ENCODE assay signal across 1 cellular context in the genomic region with DNA sequence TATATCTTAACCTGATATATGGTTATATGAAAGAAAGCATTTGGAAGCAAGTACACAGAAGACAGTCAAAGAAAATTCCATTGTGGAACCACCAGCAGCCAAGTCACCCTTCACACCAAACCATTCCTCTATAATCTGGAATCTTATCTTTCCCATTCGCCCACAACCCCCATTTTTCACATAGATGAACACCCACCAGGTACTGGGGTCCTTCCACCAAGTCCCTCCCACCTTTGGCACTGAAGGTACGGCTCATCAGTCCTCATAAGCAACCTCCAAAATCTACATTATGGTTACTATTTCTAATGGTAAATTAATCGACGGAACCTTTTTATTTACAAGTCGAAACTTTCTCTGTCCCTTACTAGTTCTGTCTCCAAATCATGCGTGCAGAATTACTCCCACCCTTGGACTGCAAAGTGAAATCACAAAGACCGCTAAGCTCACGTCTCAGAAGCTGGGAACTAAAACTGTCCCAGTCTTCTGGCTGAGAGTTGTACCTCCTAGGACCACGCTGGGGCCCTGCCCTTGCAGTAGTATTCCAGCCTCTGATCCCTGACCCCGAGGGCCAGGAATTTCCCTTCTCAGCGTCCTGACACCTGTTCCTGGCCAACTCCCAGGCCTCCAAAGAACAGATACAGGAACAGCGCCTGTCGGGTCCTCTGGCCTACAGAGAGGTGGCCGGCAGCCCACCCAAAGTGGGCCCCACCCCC.
TF ChIP-seq lines count a peak whose summit lies in the region.

No MANE protein-coding gene starts in this region.

TF ChIP-seq in SK-N-SH treated with all-trans-retinoic acid at 6 μM for 48 hours, 23 proteins besides CTCF, POLR2A, EP300 and RAD21 (continued from another document):
- no peak for TF ChIP-seq ZNF70 (CRISPR knock-in tag; IDR thresholded peaks at IDR 0.05)
- no peak for TF ChIP-seq ZC3H10 (CRISPR knock-in tag; IDR thresholded peaks at IDR 0.05)
TF ChIP-seq in SK-N-SH treated with all-trans-retinoic acid at 6 μM for 48 hours: peak in this region for 0.
